10 cellular contexts compared by ENCODE assay signal in genomic region chr2:200264631-200265030, GRCh38.
"Had no signal": no experiment of that assay in that cellular context is flagged by ENCODE, and none has a peak within 500 bp of the region (broad histone marks: within the 10 kb centered on the region; RNA-seq: fewer than 3 reads in every experiment).

No MANE protein-coding gene starts in this region.

- H3K27ac Mint-ChIP-seq: GM23338, H9, IgD-negative memory B cell had no signal

- H3K4me1 Mint-ChIP-seq: IgD-negative memory B cell had no signal

- H3K36me3 Mint-ChIP-seq: IgD-negative memory B cell had no signal

- H2AFZ ChIP-seq: GM23338 had no signal

- H3K4me2 ChIP-seq: GM23338, KMS-11 had no signal

- H3K27ac ChIP-seq: HL-60, KMS-11 had no signal

- DNase-seq: H9, HCEC 1CT, KBM-7 had no signal

- H3K4me3 Mint-ChIP-seq: GM23338, H9, IgD-negative memory B cell had no signal

- ATAC-seq: GM23338, HepG2 had no signal

- FAIRE-seq: H1, H54, HepG2 had no signal

- H3K4me3 ChIP-seq: GM23338 had no signal

- H3K9ac ChIP-seq: KMS-11 had no signal
